Comparison of ENCODE assay signal across 13 cellular contexts in the genomic region with DNA sequence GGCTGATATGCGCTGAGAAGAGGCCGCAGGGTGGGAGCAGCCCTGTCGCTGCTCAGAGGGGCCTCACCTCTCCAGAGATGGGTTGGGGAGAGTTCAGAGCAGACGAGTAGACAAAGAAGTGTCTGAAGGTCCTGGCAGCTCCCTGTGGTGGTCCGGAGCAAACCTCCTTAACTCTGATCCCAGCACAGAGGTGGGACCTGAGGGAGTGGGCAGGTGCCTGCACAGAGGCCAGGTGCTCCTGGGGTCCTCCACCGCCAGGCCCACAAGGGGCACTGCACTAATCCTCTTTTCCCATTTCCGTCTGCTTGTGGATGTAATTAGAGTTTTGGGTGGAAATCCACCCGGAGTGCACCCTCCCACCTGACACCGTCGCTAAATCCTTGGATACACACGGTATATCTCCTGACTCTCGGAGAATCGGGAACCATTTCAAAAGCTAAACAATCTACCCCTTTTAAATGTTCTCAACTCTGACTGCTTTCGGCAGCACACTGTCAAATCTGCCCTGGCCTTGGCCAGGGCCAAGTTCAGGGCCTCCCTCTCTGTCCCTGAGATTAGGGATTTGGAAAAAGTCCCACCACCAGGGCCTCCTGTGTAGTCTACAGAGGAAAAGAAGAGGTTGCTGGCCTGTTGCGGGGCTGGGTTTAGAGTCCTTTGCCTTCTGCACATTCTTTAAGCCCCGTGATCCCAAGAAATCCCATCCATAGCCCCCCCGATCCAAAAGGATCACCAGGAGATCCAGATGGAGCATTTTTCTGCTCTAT.
"Had no signal": no experiment of that assay in that cellular context is flagged by ENCODE, and none has a peak within 500 bp of the region (broad histone marks: within the 10 kb centered on the region; RNA-seq: fewer than 3 reads in every experiment).

No MANE protein-coding gene starts in this region.

- H3K36me3 ChIP-seq: transverse colon had no signal

- H3K27me3 ChIP-seq: transverse colon had no signal

- H3K9me3 ChIP-seq: transverse colon had no signal

- ATAC-seq: activated T-helper 17 cell treated with anti-CD3 and anti-CD28 coated beads, Interleukin-2, amount 50 U/mL, for 72 hours; esophagus mucosa; WTC11 had no signal

- H3K27ac ChIP-seq: SK-N-MC had no signal

- DNase-seq: activated CD4-positive, alpha-beta T cell treated with anti-CD3 and anti-CD28 coated beads for 48 hours; activated CD8-positive, alpha-beta memory T cell treated with anti-CD3 and anti-CD28 coated beads for 24 hours; activated naive CD4-positive, alpha-beta T cell treated with anti-CD3 and anti-CD28 coated beads for 36 hours; central memory CD4-positive, alpha-beta T cell; dermis blood vessel endothelial cell; head of caudate nucleus; naive B cell; T-helper 1 cell; transverse colon had no signal

- H3K4me3 ChIP-seq: SK-N-MC, transverse colon had no signal
